ENCODE assay signal across 7 cellular contexts in genomic region chr15:63189955-63190691, GRCh38. TPM values are rescaled to one million over a fixed set of nuclear protein-coding genes. Genes with fewer than 3 reads are reported as not detected.
DNase-seq lines count a peak whose midpoint lies in the region; TF ChIP-seq lines count a peak whose summit lies in the region.

No MANE protein-coding gene starts in this region.

- H3K27me3 ChIP-seq in H9 (ENCODE audit: insufficient read depth, low read length) (no peaks in the 10 kb centered on the region), PC-9 (ENCODE audit: insufficient read depth, low read depth) (no peaks in the 10 kb centered on the region), duodenal mucosa (ENCODE audit: control insufficient read depth in 1 of 2, insufficient read depth in 2 of 2, low read length in 2 of 2) (no peaks in the 10 kb centered on the region)

- DNase-seq in H9 = no peak
- DNase-seq in PC-9 = no peak
- DNase-seq in neural crest cell (ENCODE audit: low read depth, low spot score) = no peak
- no peak for DNase-seq in stimulated activated CD4-positive, alpha-beta T cell treated with anti-CD3 and anti-CD28 coated beads, Interleukin-12 subunit alpha, Interleukin-12 subunit beta, amount 100 ng/mL, for 4 hours
- no peak for DNase-seq in kidney glomerular epithelial cell (lab: John Stamatoyannopoulos, UW)
- DNase-seq in islet precursor cell = no peak

- H2AK5ac ChIP-seq in H9 (ENCODE audit: insufficient read length, low read length) = no peak overlapping the region

- no peak overlapping the region for H4K91ac ChIP-seq in H9 (ENCODE audit: insufficient read length, low read depth, low read length)

- H2BK5ac ChIP-seq in H9 (ENCODE audit: insufficient read length, low read length) = no peak overlapping the region

- H3K23ac ChIP-seq in H9 (ENCODE audit: insufficient read length, low read depth, low read length) = no peak overlapping the region

- H3K9me3 ChIP-seq in H9 (ENCODE audit: control insufficient read depth, low read depth, low read length) = no peaks in the 10 kb centered on the region
- H3K9me3 ChIP-seq in PC-9 (ENCODE audit: insufficient read depth, low read depth) = no peaks in the 10 kb centered on the region
- no peaks in the 10 kb centered on the region for H3K9me3 ChIP-seq in duodenal mucosa (ENCODE audit: control insufficient read depth in 1 of 2, low read length in 2 of 2)

- BruUV-seq in PC-9 (replicated peaks; lab: Mats Ljungman, UMichigan) = no TSS peak

- CTCF ChIA-PET in PC-9 (lab: Charles Lee) = interaction anchor here (0.7 kb wide), 1 partner anchor 117 kb away, joined by 10 read pairs; no protein-coding TSS in a partner anchor

- H3K4me1 Mint-ChIP-seq in H9 (peaks cover 41 to 42% of the 10 kb centered on the region in 2 experiments), neural crest cell (peaks cover 66% of the 10 kb centered on the region)

- H4K8ac ChIP-seq in H9 (replicated peaks; ENCODE audit: insufficient read length, low read depth, low read length) = no peak overlapping the region

- no CpG with 5 or more reads among the region's 9 CpGs for WGBS in H9 (ENCODE audit: extremely low coverage, insufficient read length, low lambda C conversion rate)

- intact Hi-C loops in PC-9 (cut with micrococcal nuclease; ENCODE audit: unreplicated experiment) = loop anchor here (2.0 kb wide), 2 partner anchors 33 to 87 kb away; partner anchors contain the start of genes APH1B and RPS27L

- H4K5ac ChIP-seq in H9 (ENCODE audit: insufficient read length, low read depth, low read length) = no peak overlapping the region

- H3K4me3 Mint-ChIP-seq in H9 (peak overlapping the region; percentile 81 to 89), neural crest cell (peak overlapping the region; percentile 96)

- H3K9ac ChIP-seq in H9 (ENCODE audit: extremely low read depth, insufficient read length, low read length) (peak overlapping the region; percentile 45), duodenal mucosa (ENCODE audit: low read depth in 1 of 2, low read length in 2 of 2) (peak overlapping the region; percentile 77 to 91)

- POLR2A ChIA-PET in PC-9 (lab: Charles Lee; ENCODE audit: unreplicated experiment) = no interaction called here

- H3K27ac ChIP-seq in H9 (ENCODE audit: insufficient read length, low read depth, low read length) (no peak overlapping the region), PC-9 (no peak overlapping the region), duodenal mucosa (ENCODE audit: low read depth, low read length) (peak overlapping the region; percentile 65)

- H3K4me3 ChIP-seq in PC-9 = peak overlapping the region; percentile 63
- H3K4me3 ChIP-seq in duodenal mucosa (ENCODE audit: low read depth in 1 of 2, low read length in 2 of 2) = peak overlapping the region; percentile 87 to 99

- no peak overlapping the region for H3K18ac ChIP-seq in H9 (ENCODE audit: insufficient read length, low read depth, low read length)

- no peak overlapping the region for H2BK12ac ChIP-seq in H9 (ENCODE audit: insufficient read length, low read depth, low read length)

- H4K20me1 ChIP-seq in H9 (ENCODE audit: control insufficient read depth, insufficient read depth, insufficient read length) = no peaks in the 10 kb centered on the region
- no peaks in the 10 kb centered on the region for H4K20me1 ChIP-seq in PC-9 (ENCODE audit: insufficient read depth)

- no peaks in the 10 kb centered on the region for H3K79me1 ChIP-seq in H9 (ENCODE audit: insufficient read depth, low read depth, low read length, poor library complexity, severe bottlenecking)

- H3K79me2 ChIP-seq in H9 (ENCODE audit: insufficient read depth, low read length) (peaks cover 11% of the 10 kb centered on the region; the same call in 1 of the 2 replicates), PC-9 (ENCODE audit: low read depth) (peaks cover 37% of the 10 kb centered on the region)

- H3K4ac ChIP-seq in H9 (ENCODE audit: low read depth, low read length) = no peak overlapping the region

- H3K14ac ChIP-seq in H9 (ENCODE audit: insufficient read depth, low read length) = no peak overlapping the region

- H2AFZ ChIP-seq in H9 (ENCODE audit: low read length) (no peak overlapping the region), PC-9 (peak overlapping the region; percentile 79)

- no peaks in the 10 kb centered on the region for H3K9me2 ChIP-seq in PC-9 (ENCODE audit: insufficient read depth)

- H3K36me3 Mint-ChIP-seq in H9 (ENCODE audit: insufficient read depth in 1 of 3, low read depth in 3 of 3) (no peaks in the 10 kb centered on the region), neural crest cell (ENCODE audit: low read depth) (no peaks in the 10 kb centered on the region)

- H3T11ph ChIP-seq in H9 (ENCODE audit: low read length) = no peak overlapping the region

- H3F3A ChIP-seq in PC-9 (ENCODE audit: insufficient read depth, low read depth) = peaks cover 8% of the 10 kb centered on the region; the same call in 1 of the 2 replicates

- peak overlapping the region in 2 of 3 experiments; percentile 1 to 4; a peak in 2 of 7 replicates for H3K27ac Mint-ChIP-seq in H9
- H3K27ac Mint-ChIP-seq in neural crest cell (ENCODE audit: unreplicated experiment) = peak overlapping the region; percentile 12

- TF ChIP-seq CTCF in H9 (conservative IDR thresholded peaks at IDR 0.05) (no peak), PC-9 (conservative IDR thresholded peaks at IDR 0.05) (no peak), neural crest cell (conservative IDR thresholded peaks at IDR 0.05) (no peak)

- no peak overlapping the region for H2BK20ac ChIP-seq in H9 (ENCODE audit: low read depth, low read length, poor library complexity, severe bottlenecking)

- H2BK120ac ChIP-seq in H9 (ENCODE audit: low read depth, low read length, poor library complexity, severe bottlenecking) = no peak overlapping the region

- H3K23me2 ChIP-seq in H9 (ENCODE audit: insufficient read length, low read depth, low read length, poor library complexity, severe bottlenecking) = peaks cover 7% of the 10 kb centered on the region

- H3K4me2 ChIP-seq in H9 (ENCODE audit: insufficient read depth, insufficient read length, low read length) (peak overlapping the region; percentile 98), PC-9 (peak overlapping the region; percentile 77)

- H3K9me3 Mint-ChIP-seq in H9 = no peaks in the 10 kb centered on the region
- no peaks in the 10 kb centered on the region for H3K9me3 Mint-ChIP-seq in neural crest cell

- no peak overlapping the region for H3K56ac ChIP-seq in H9 (ENCODE audit: insufficient read length, low read depth, low read length)

- no peaks in the 10 kb centered on the region for H3K27me3 Mint-ChIP-seq in H9 (ENCODE audit: low read depth)
- H3K27me3 Mint-ChIP-seq in neural crest cell (ENCODE audit: low read depth) = no peaks in the 10 kb centered on the region

- H3K4me1 ChIP-seq in H9 (ENCODE audit: insufficient read depth, low read length) = no peaks in the 10 kb centered on the region
- H3K4me1 ChIP-seq in PC-9 (replicated peaks; ENCODE audit: insufficient read depth) = peaks cover 36% of the 10 kb centered on the region
- peaks cover 16 to 39% of the 10 kb centered on the region in 2 donors for H3K4me1 ChIP-seq in duodenal mucosa (ENCODE audit: control insufficient read depth in 1 of 2, insufficient read depth in 2 of 2, low read length in 2 of 2)

- H3K36me3 ChIP-seq in PC-9 (ENCODE audit: low read depth) = no peaks in the 10 kb centered on the region
- H3K36me3 ChIP-seq in duodenal mucosa (ENCODE audit: control insufficient read depth in 1 of 2, insufficient read depth in 2 of 2, low read length in 2 of 2) = no peaks in the 10 kb centered on the region

- H2BK15ac ChIP-seq in H9 (ENCODE audit: low read depth, low read length) = no peak overlapping the region; the same call in 1 of the 2 replicates

RNA-seq across cellular contexts. Expression of gene RAB8B, which starts 0.7 kb away (rescaled TPM):
- 32.2 and 33.8 TPM in 2 replicates for total RNA-seq in H9 (2021)
- total RNA-seq in PC-9 (2021) = 19.3 and 20.9 TPM in 2 replicates
- 51.0 and 58.4 TPM in 2 replicates for total RNA-seq in neural crest cell

RNA-seq across cellular contexts. Expression of gene RPS27L, which starts 32.8 kb away (rescaled TPM):
- total RNA-seq in H9 (2021) (180 and 194 TPM in 2 replicates), PC-9 (2021) (59.7 and 77.0 TPM in 2 replicates), neural crest cell (85.2 and 86.6 TPM in 2 replicates)
